ENCODE assay signal across 8 cellular contexts in the genomic region with DNA sequence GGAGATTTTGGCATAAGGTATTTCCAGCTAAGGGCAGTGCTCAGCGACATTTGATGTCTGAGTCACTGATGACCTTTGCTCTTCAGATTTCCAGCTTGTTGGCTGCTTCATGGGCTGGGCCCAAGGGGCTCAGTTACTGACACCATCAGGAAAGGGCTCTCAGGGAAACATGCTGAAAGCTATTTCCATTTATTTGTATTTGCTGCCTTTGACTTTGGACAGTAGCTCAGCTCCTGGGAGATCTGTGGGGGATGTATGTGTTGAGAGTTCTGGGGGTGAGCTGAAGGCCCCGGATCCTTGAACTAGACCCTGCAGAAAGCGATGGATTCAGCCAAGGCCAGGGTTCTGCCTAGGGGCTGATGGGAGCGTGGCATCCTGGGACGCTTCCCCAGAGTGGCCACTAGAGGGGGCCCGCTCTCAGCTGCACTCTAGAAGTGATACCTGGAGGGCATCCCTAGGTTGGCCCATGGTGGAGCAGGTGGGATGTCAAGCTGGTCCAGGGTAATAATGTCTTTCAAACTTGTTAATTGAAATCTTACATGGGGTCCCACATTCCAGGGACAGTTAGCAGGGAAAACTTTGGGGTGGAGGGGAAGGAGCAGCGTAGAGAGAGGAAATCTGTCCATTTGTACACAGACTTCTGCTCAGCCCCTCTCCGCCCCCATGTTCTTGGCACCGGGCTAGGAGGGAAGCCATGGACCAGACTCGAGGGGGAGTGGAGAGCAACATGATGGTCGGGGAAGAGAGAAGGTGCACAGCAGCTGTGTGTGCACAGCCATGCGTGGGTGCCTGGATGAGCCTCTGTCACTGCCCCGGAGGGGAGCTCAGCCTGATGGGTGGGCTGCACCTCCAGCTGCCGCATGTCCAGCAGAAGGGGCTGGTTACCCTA. TPM values are rescaled to one million over a fixed set of nuclear protein-coding genes. Genes with fewer than 3 reads are reported as not detected.
A peak's percentile ranks its signal among the peaks of the same experiment; 100 is the strongest.
DNase-seq lines count a peak whose midpoint lies in the region; ATAC-seq and TF ChIP-seq lines count a peak whose summit lies in the region.

No MANE protein-coding gene starts in this region.

- H3K4me3 ChIP-seq in AG10803 (ENCODE audit: low read length) (no peak overlapping the region), adipocyte (ENCODE audit: low read length) (no peak overlapping the region), hepatocyte (no peak overlapping the region)

- no peak overlapping the region for H3K4me2 ChIP-seq in hepatocyte

- TF ChIP-seq CTCF in AG10803 (conservative IDR thresholded peaks at IDR 0.05; ENCODE audit: low read length) (peak; percentile 92), RWPE1 (conservative IDR thresholded peaks at IDR 0.05; ENCODE audit: low read depth) (peak; percentile 95), hepatocyte (IDR thresholded peaks at IDR 0.05; ENCODE audit: poor library complexity) (peak; percentile 78)

- H3K9me3 ChIP-seq in adipocyte (ENCODE audit: control insufficient read depth, low read length) (peaks cover 2% of the 10 kb centered on the region), hepatocyte (ENCODE audit: low read depth) (peaks cover under 1% of the 10 kb centered on the region)

- H3K9me2 ChIP-seq in hepatocyte (replicated peaks; ENCODE audit: insufficient read depth): no peaks in the 10 kb centered on the region

- POLR2A ChIA-PET in RWPE1 (lab: Yijun Ruan, JAX; ENCODE audit: low non-redundant PET): no interaction called here

- DNase-seq in AG10803 (ENCODE audit: low read depth): no peak
- peak; percentile 78 for DNase-seq in RWPE1 (ENCODE audit: low spot score)
- peak; percentile 65 for DNase-seq in adipocyte (ENCODE audit: low read depth)
- peak; percentile 71 for DNase-seq in hepatocyte (ENCODE audit: low spot score)
- peak; percentile 65 for DNase-seq in stimulated activated CD4-positive, alpha-beta T cell treated with anti-CD3 and anti-CD28 coated beads, Interleukin-15, amount 100 ng/mL, for 24 hours
- DNase-seq in NCI-H187 treated with DMSO at 0.1 percent for 48 hours (lab: John Stamatoyannopoulos, UW): no peak

- CTCF ChIA-PET in RWPE1 (lab: Yijun Ruan, JAX): interaction anchor here (0.5 to 3.6 kb wide), 37 partner anchors 9 to 1914 kb away, joined by 3 to 26 read pairs (median 3); no protein-coding TSS in a partner anchor

- no peaks in the 10 kb centered on the region for H3K27me3 ChIP-seq in adipocyte (replicated peaks; ENCODE audit: control insufficient read depth, insufficient read depth, low read length)
- H3K27me3 ChIP-seq in hepatocyte: no peaks in the 10 kb centered on the region

- 64% methylated on average over 14 of the region's 14 CpGs for WGBS in hepatocyte (ENCODE audit: low lambda C conversion rate, missing lambda C conversion rate)

- H3K27ac ChIP-seq in RWPE1: peak overlapping the region; percentile 24; the same call in 1 of the 2 replicates
- H3K27ac ChIP-seq in hepatocyte: peak overlapping the region; percentile 66

- ATAC-seq in GM18861 (IDR thresholded peaks at IDR 0.05; ENCODE audit: unreplicated experiment) (peak; percentile 48), HG03196 (IDR thresholded peaks at IDR 0.05; ENCODE audit: unreplicated experiment) (peak; percentile 74)

- H3K4me1 ChIP-seq in adipocyte (ENCODE audit: control insufficient read depth, insufficient read depth, low read length) (peaks cover 31% of the 10 kb centered on the region), hepatocyte (ENCODE audit: insufficient read depth) (peaks cover 36% of the 10 kb centered on the region)

- no peak overlapping the region for H2AFZ ChIP-seq in hepatocyte

- no peaks in the 10 kb centered on the region for H4K20me1 ChIP-seq in hepatocyte (ENCODE audit: insufficient read depth, poor library complexity, severe bottlenecking)

- H3K79me2 ChIP-seq in hepatocyte: no peaks in the 10 kb centered on the region

- H3K36me3 ChIP-seq in adipocyte (ENCODE audit: control insufficient read depth, insufficient read depth, low read length, severe bottlenecking) (no peaks in the 10 kb centered on the region), hepatocyte (replicated peaks; ENCODE audit: insufficient read depth, low read depth) (no peaks in the 10 kb centered on the region)

- peak overlapping the region; percentile 20 for H3K9ac ChIP-seq in adipocyte (ENCODE audit: low read length)

RNA-seq across cellular contexts. Expression of gene BTBD16, which starts 3.0 kb away (rescaled TPM):
- 0.47 and 0.92 TPM in 2 replicates for total RNA-seq in hepatocyte
- polyA plus RNA-seq in hepatocyte: 0.24 and 0.74 TPM in 2 replicates

Comparison
In these comparisons a context has a peak if more than half of its experiments do, and no peak if none do; other contexts are left out.
1. DNase-seq: peak in RWPE1 (single experiment), adipocyte (single experiment), hepatocyte (single experiment) and stimulated activated CD4-positive, alpha-beta T cell treated with anti-CD3 and anti-CD28 coated beads, Interleukin-15, amount 100 ng/mL, for 24 hours (single experiment); none in AG10803 (single experiment) and NCI-H187 treated with DMSO at 0.1 percent for 48 hours (single experiment).
2. Peak in every context shown above with its lines, with median percentiles within 50 percentile points of each other: CTCF ChIP-seq.